14 cellular contexts compared by ENCODE assay signal in genomic region chr5:96809898-96810297, GRCh38. TPM values are rescaled to one million over a fixed set of nuclear protein-coding genes. Genes with fewer than 3 reads are reported as not detected.
DNase-seq lines count a peak whose midpoint lies in the region; ATAC-seq, FAIRE-seq and TF ChIP-seq lines count a peak whose summit lies in the region.
"Had no signal": no experiment of that assay in that cellular context is flagged by ENCODE, and none has a peak within 500 bp of the region (broad histone marks: within the 10 kb centered on the region; RNA-seq: fewer than 3 reads in every experiment).

No MANE protein-coding gene starts in this region.

- no peak for TF ChIP-seq CTCF in H9 (conservative IDR thresholded peaks at IDR 0.05)

- no peak overlapping the region for H3K18ac ChIP-seq in neuronal stem cell (ENCODE audit: low read length)
- no peak overlapping the region for H3K18ac ChIP-seq in H9 (ENCODE audit: insufficient read length, low read depth, low read length)

- peak overlapping the region; percentile 75 for H2BK12ac ChIP-seq in neuronal stem cell (ENCODE audit: low read length)
- no peak overlapping the region for H2BK12ac ChIP-seq in H9 (ENCODE audit: insufficient read length, low read depth, low read length)

- no peak overlapping the region for H3K4me3 Mint-ChIP-seq in H9

- H2BK15ac ChIP-seq in neuronal stem cell (ENCODE audit: low read length): no peak overlapping the region
- no peak overlapping the region for H2BK15ac ChIP-seq in H9 (ENCODE audit: low read depth, low read length)

- H3K4me1 ChIP-seq in neuronal stem cell (ENCODE audit: control insufficient read depth in 2 of 2, insufficient read depth in 1 of 2, low read depth in 1 of 2, low read length in 2 of 2) (peaks cover 4 to 6% of the 10 kb centered on the region in 2 donors), H9 (ENCODE audit: insufficient read depth, low read length) (no peaks in the 10 kb centered on the region)

- no peaks in the 10 kb centered on the region for H3K79me1 ChIP-seq in neuronal stem cell (ENCODE audit: low read depth, low read length)
- H3K79me1 ChIP-seq in H9 (ENCODE audit: insufficient read depth, low read depth, low read length, poor library complexity, severe bottlenecking): no peaks in the 10 kb centered on the region

- H3K4me3 ChIP-seq in neuronal stem cell (ENCODE audit: low read length in 2 of 2): no peak overlapping the region
- H3K4me3 ChIP-seq: skin epidermis had no signal

- no peak overlapping the region for H2BK5ac ChIP-seq in neuronal stem cell (ENCODE audit: low read length)
- H2BK5ac ChIP-seq in H9 (ENCODE audit: insufficient read length, low read length): no peak overlapping the region

- H3K23ac ChIP-seq in neuronal stem cell (ENCODE audit: low read depth, low read length, poor library complexity) (no peak overlapping the region), H9 (ENCODE audit: insufficient read length, low read depth, low read length) (no peak overlapping the region)

- H3K4ac ChIP-seq in neuronal stem cell (ENCODE audit: low read length): no peak overlapping the region
- no peak overlapping the region for H3K4ac ChIP-seq in H9 (ENCODE audit: low read depth, low read length)

- no peak overlapping the region for H3K56ac ChIP-seq in H9 (ENCODE audit: insufficient read length, low read depth, low read length)

- H4K20me1 ChIP-seq in H9 (ENCODE audit: control insufficient read depth, insufficient read depth, insufficient read length): no peaks in the 10 kb centered on the region

- H3K14ac ChIP-seq in neuronal stem cell (ENCODE audit: low read length): no peak overlapping the region
- no peak overlapping the region for H3K14ac ChIP-seq in H9 (ENCODE audit: insufficient read depth, low read length)

- peak; percentile 64 for DNase-seq in stimulated activated CD4-positive, alpha-beta T cell treated with anti-CD3 and anti-CD28 coated beads, Interleukin-15, amount 100 ng/mL, for 24 hours
- DNase-seq in stimulated activated CD4-positive, alpha-beta T cell treated with anti-CD3 and anti-CD28 coated beads, Interleukin-12 subunit alpha, Interleukin-12 subunit beta, amount 100 ng/mL, for 4 hours: no peak
- DNase-seq in activated naive CD4-positive, alpha-beta T cell treated with anti-CD3 and anti-CD28 coated beads, Interleukin-2, amount 50 U/mL, for 72 hours (ENCODE audit: low spot score in 2 of 2): peak; percentile 46 to 64
- no peak for DNase-seq in neuronal stem cell (ENCODE audit: low spot score)
- DNase-seq in NCI-H187 (lab: John Stamatoyannopoulos, UW): no peak
- no peak for DNase-seq in H9
- DNase-seq in HTR-8/SVneo (ENCODE audit: insufficient read length, low spot score): no peak
- DNase-seq: EL, glutamatergic neuron, NCI-H1092, PC-3 had no signal

- H3K23me2 ChIP-seq in H9 (ENCODE audit: insufficient read length, low read depth, low read length, poor library complexity, severe bottlenecking): peaks cover 5% of the 10 kb centered on the region

- peaks cover 10 to 19% of the 10 kb centered on the region in 2 donors for H3K36me3 Mint-ChIP-seq in activated naive CD4-positive, alpha-beta T cell treated with anti-CD3 and anti-CD28 coated beads, Interleukin-2, amount 50 U/mL, for 72 hours
- no peaks in the 10 kb centered on the region for H3K36me3 Mint-ChIP-seq in H9 (ENCODE audit: insufficient read depth in 1 of 3, low read depth in 3 of 3)

- no peak overlapping the region for H2BK20ac ChIP-seq in H9 (ENCODE audit: low read depth, low read length, poor library complexity, severe bottlenecking)

- no peak overlapping the region for H4K91ac ChIP-seq in neuronal stem cell (ENCODE audit: low read depth, low read length, poor library complexity)
- no peak overlapping the region for H4K91ac ChIP-seq in H9 (ENCODE audit: insufficient read length, low read depth, low read length)

- H3K9ac ChIP-seq in neuronal stem cell (ENCODE audit: low read depth, low read length, poor library complexity) (no peak overlapping the region), H9 (ENCODE audit: extremely low read depth, insufficient read length, low read length) (no peak overlapping the region)

- no peaks in the 10 kb centered on the region for H3K79me2 ChIP-seq in H9 (ENCODE audit: insufficient read depth, low read length)

- no peak overlapping the region for H3K4me2 ChIP-seq in neuronal stem cell (ENCODE audit: insufficient read depth, low read length, poor library complexity, severe bottlenecking)
- no peak overlapping the region for H3K4me2 ChIP-seq in H9 (ENCODE audit: insufficient read depth, insufficient read length, low read length)

- peak overlapping the region; percentile 61 to 75 for H3K27ac Mint-ChIP-seq in activated naive CD4-positive, alpha-beta T cell treated with anti-CD3 and anti-CD28 coated beads, Interleukin-2, amount 50 U/mL, for 72 hours
- H3K27ac Mint-ChIP-seq in H9: no peak overlapping the region

- H2AFZ ChIP-seq in neuronal stem cell (ENCODE audit: low read length) (no peak overlapping the region), H9 (ENCODE audit: low read length) (no peak overlapping the region)

- H3K27ac ChIP-seq in neuronal stem cell (replicated peaks; ENCODE audit: low read length): no peak overlapping the region
- no peak overlapping the region for H3K27ac ChIP-seq in H9 (ENCODE audit: insufficient read length, low read depth, low read length)
- H3K27ac ChIP-seq: skin epidermis had no signal

- WGBS in neuronal stem cell (ENCODE audit: extremely low coverage in 2 of 2, insufficient read length in 2 of 2, insufficient replicate concordance in 1 of 2), 2 donors: no CpG with 5 or more reads among the region's 8 CpGs
- no CpG with 5 or more reads among the region's 8 CpGs for WGBS in H9 (ENCODE audit: extremely low coverage, insufficient read length, low lambda C conversion rate)

- no peaks in the 10 kb centered on the region for H3K9me3 Mint-ChIP-seq in activated naive CD4-positive, alpha-beta T cell treated with anti-CD3 and anti-CD28 coated beads, Interleukin-2, amount 50 U/mL, for 72 hours
- H3K9me3 Mint-ChIP-seq in H9: no peaks in the 10 kb centered on the region; a peak in 1 of 5 replicates

- ATAC-seq in activated naive CD4-positive, alpha-beta T cell treated with anti-CD3 and anti-CD28 coated beads, Interleukin-2, amount 50 U/mL, for 72 hours: peak in 1 of 2 donors; percentile 16
- ATAC-seq in GM18907 (IDR thresholded peaks at IDR 0.05; ENCODE audit: unreplicated experiment): no peak
- ATAC-seq: PC-3 had no signal

- H3K27me3 Mint-ChIP-seq in H9 (ENCODE audit: low read depth): peaks cover 17% of the 10 kb centered on the region

- no peak overlapping the region for H2AK5ac ChIP-seq in neuronal stem cell (ENCODE audit: low read depth, low read length)
- H2AK5ac ChIP-seq in H9 (ENCODE audit: insufficient read length, low read length): no peak overlapping the region

- peaks cover 21 to 22% of the 10 kb centered on the region in 2 experiments for H3K4me1 Mint-ChIP-seq in H9

- no peak overlapping the region for H3T11ph ChIP-seq in H9 (ENCODE audit: low read length)

- FAIRE-seq in HTR-8/SVneo (lab: Jason Lieb, UNC): no peak
- FAIRE-seq: H54 had no signal

- no peak overlapping the region for H4K5ac ChIP-seq in H9 (ENCODE audit: insufficient read length, low read depth, low read length)

- H3K9me3 ChIP-seq in neuronal stem cell (replicated peaks in 1 of 2; ENCODE audit: control insufficient read depth in 2 of 2, insufficient read depth in 1 of 2, low read depth in 1 of 2, low read length in 2 of 2): no peaks in the 10 kb centered on the region
- no peaks in the 10 kb centered on the region for H3K9me3 ChIP-seq in H9 (ENCODE audit: control insufficient read depth, low read depth, low read length)

- no peaks in the 10 kb centered on the region for H3K36me3 ChIP-seq in neuronal stem cell (replicated peaks in 1 of 2; ENCODE audit: control insufficient read depth in 2 of 2, insufficient read depth in 2 of 2, low read length in 2 of 2)

- no peak overlapping the region for H4K8ac ChIP-seq in neuronal stem cell (ENCODE audit: low read depth, low read length)
- H4K8ac ChIP-seq in H9 (replicated peaks; ENCODE audit: insufficient read length, low read depth, low read length): no peak overlapping the region

- H3K27me3 ChIP-seq in neuronal stem cell (ENCODE audit: control insufficient read depth in 3 of 3, insufficient read depth in 3 of 3, low read depth in 1 of 3, low read length in 3 of 3) (no peaks in the 10 kb centered on the region), H9 (ENCODE audit: insufficient read depth, low read length) (no peaks in the 10 kb centered on the region)

- H2BK120ac ChIP-seq in neuronal stem cell (ENCODE audit: low read depth, low read length) (no peak overlapping the region), H9 (ENCODE audit: low read depth, low read length, poor library complexity, severe bottlenecking) (no peak overlapping the region)

RNA-seq across cellular contexts. Expression of gene ERAP1, which starts 2.2 kb away (rescaled TPM):
- 10 to 100 TPM; 80.8 to 98.1 TPM for total RNA-seq in activated naive CD4-positive, alpha-beta T cell treated with anti-CD3 and anti-CD28 coated beads, Interleukin-2, amount 50 U/mL, for 72 hours
- polyA plus RNA-seq in neuronal stem cell (2013, experiment 1 of 2): 6.1 TPM
- polyA plus RNA-seq in neuronal stem cell (2013, experiment 2 of 2): 7.0 TPM
- total RNA-seq in H9 (2021): 14.5 and 15.9 TPM in 2 replicates

Comparison
In these comparisons a context has a peak if more than half of its experiments do, and no peak if none do; other contexts are left out.
1. DNase-seq: peak in stimulated activated CD4-positive, alpha-beta T cell treated with anti-CD3 and anti-CD28 coated beads, Interleukin-15, amount 100 ng/mL, for 24 hours (single experiment) and activated naive CD4-positive, alpha-beta T cell treated with anti-CD3 and anti-CD28 coated beads, Interleukin-2, amount 50 U/mL, for 72 hours (2 of 2); none in stimulated activated CD4-positive, alpha-beta T cell treated with anti-CD3 and anti-CD28 coated beads, Interleukin-12 subunit alpha, Interleukin-12 subunit beta, amount 100 ng/mL, for 4 hours (single experiment), neuronal stem cell (single experiment), NCI-H187 (0 of 2), H9 (single experiment) and HTR-8/SVneo (single experiment).
2. H3K27ac Mint-ChIP-seq: peak in activated naive CD4-positive, alpha-beta T cell treated with anti-CD3 and anti-CD28 coated beads, Interleukin-2, amount 50 U/mL, for 72 hours (2 of 2); none in H9 (0 of 3).